12 cellular contexts compared by ENCODE assay signal in the genomic region with DNA sequence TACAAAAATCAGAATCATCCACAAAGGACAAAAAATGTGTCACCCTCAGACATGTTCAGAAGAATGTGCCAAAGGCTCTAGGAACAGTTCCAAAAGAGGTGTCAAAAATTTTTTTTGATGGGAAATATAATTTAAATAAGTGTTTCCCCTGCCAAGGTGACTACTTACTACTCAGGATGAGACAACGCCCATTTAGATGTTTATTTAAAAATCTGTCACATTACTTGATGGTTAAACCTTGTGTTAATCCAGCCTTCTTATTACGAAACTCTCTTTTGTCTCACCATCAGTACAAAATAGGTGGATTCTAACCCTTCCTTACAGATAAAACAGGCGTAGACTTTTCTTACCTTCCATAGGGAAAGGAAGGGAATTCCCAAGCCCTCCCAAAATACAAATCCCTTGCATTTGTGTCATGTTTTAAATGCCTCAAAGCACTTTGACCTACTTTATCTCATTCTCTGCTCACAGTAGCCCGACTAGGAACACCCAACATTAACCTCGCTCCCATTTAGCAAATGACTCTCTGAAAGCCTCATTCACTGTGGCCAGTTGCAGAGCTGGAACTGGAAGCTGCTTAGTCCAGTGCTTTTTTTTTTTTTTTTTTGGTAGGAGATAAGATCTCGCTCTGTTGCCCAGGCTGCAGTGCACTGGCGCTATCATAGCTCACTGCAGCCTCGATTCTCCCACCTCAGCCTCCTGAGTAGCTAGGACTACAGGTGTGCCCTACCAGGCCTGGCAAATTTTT. TPM values are rescaled to one million over a fixed set of nuclear protein-coding genes. Genes with fewer than 3 reads are reported as not detected.
DNase-seq lines count a peak whose midpoint lies in the region; ATAC-seq, FAIRE-seq and TF ChIP-seq lines count a peak whose summit lies in the region.
"Had no signal": no experiment of that assay in that cellular context is flagged by ENCODE, and none has a peak within 500 bp of the region (broad histone marks: within the 10 kb centered on the region; RNA-seq: fewer than 3 reads in every experiment).

No MANE protein-coding gene starts in this region.

- H3K36me3 Mint-ChIP-seq in activated naive CD4-positive, alpha-beta T cell treated with anti-CD3 and anti-CD28 coated beads, Interleukin-2, amount 10 ng/mL, durations not matched to agents 7 days and 5 days: peaks cover 2% of the 10 kb centered on the region

- 36 to 56% (median 51%) methylated on average over 8 of the region's 8 CpGs for WGBS in heart left ventricle, 4 donors
- WGBS in H1 (ENCODE audit: extremely low coverage in 1 of 2, insufficient coverage in 1 of 2, insufficient read length in 1 of 2, insufficient replicate concordance in 2 of 2, low coverage in 1 of 2, low lambda C conversion rate in 2 of 2, missing lambda C conversion rate in 1 of 2), 2 experiments: 70% methylated on average over 7 of the region's 8 CpGs; no CpG with 5 or more reads in 1 of the 2 experiments
- WGBS in mesodermal cell (ENCODE audit: insufficient coverage in 2 of 2), 2 experiments: 43 to 69% methylated on average over 3 to 4 of the region's 8 CpGs

- H2AFZ ChIP-seq in H1 (ENCODE audit: low read length): 0 out of 2 replicates have a peak overlapping the region, but pooled peaks have one; percentile 29

- intact Hi-C loops in heart left ventricle (cut with DNase I): loop anchor here in 1 of 10 donors (5.0 kb wide), 1 partner anchor 40 kb away; no protein-coding TSS in a partner anchor
- intact Hi-C loops in cardiac septum (cut with DNase I): no loop called here
- intact Hi-C loops in vagina (cut with DNase I): no loop called here

- H3K18ac ChIP-seq in H1 (ENCODE audit: extremely low read depth, low read length): no peak overlapping the region

- no peak overlapping the region for H3K56ac ChIP-seq in H1 (replicated peaks; ENCODE audit: insufficient read length, low read depth, low read length)

- no peak overlapping the region for H4K8ac ChIP-seq in H1 (ENCODE audit: extremely low read depth, insufficient read depth, low read length)

- H3K23ac ChIP-seq in H1 (ENCODE audit: insufficient read length): no peak overlapping the region

- no peaks in the 10 kb centered on the region for H3K9me3 ChIP-seq in heart left ventricle
- no peaks in the 10 kb centered on the region for H3K9me3 ChIP-seq in H1 (ENCODE audit: insufficient read depth in 2 of 2, low read depth in 1 of 2, low read length in 1 of 2)
- H3K9me3 ChIP-seq in mesodermal cell (ENCODE audit: control insufficient read depth, low read length): no peaks in the 10 kb centered on the region
- H3K9me3 ChIP-seq in vagina: no peaks in the 10 kb centered on the region
- H3K9me3 ChIP-seq: ascending aorta had no signal

- no peaks in the 10 kb centered on the region for H3K9me3 Mint-ChIP-seq in activated naive CD4-positive, alpha-beta T cell treated with anti-CD3 and anti-CD28 coated beads, Interleukin-2, amount 10 ng/mL, durations not matched to agents 7 days and 5 days

- no peak overlapping the region for H3K4me3 ChIP-seq in heart left ventricle
- H3K4me3 ChIP-seq in H1 (ENCODE audit: extremely low read depth in 1 of 4, insufficient read depth in 2 of 4, low read depth in 3 of 4, low read length in 4 of 4): peak overlapping the region in 1 of 4 experiments; percentile 4; a peak in 1 of 8 replicates
- H3K4me3 ChIP-seq in mesodermal cell (ENCODE audit: extremely low read depth, insufficient read depth, low read length, poor library complexity, severe bottlenecking): no peak overlapping the region
- no peak overlapping the region for H3K4me3 ChIP-seq in vagina
- H3K4me3 ChIP-seq: ascending aorta had no signal

- no peak overlapping the region; the same call in 1 of the 2 replicates for H2BK20ac ChIP-seq in H1 (ENCODE audit: low read length)

- DNase-seq in heart left ventricle (no peak), cardiac septum (ENCODE audit: low spot score) (no peak), H1 (ENCODE audit: low read depth in 1 of 2, low spot score in 2 of 2) (no peak), vagina (ENCODE audit: extremely low spot score in 2 of 2) (no peak), kidney glomerular epithelial cell (lab: John Stamatoyannopoulos, UW) (no peak)
- DNase-seq in activated naive CD4-positive, alpha-beta T cell treated with anti-CD3 and anti-CD28 coated beads, Interleukin-2, amount 10 ng/mL, durations not matched to agents 7 days and 5 days: no peak
- DNase-seq: NCI-H2081; stimulated activated CD4-positive, alpha-beta T cell treated with anti-CD3 and anti-CD28 coated beads, Interleukin-4, amount 100 ng/mL, for 4 hours had no signal

- no peak overlapping the region for H4K91ac ChIP-seq in H1 (replicated peaks; ENCODE audit: insufficient read length, low read length)

- peak overlapping the region in 8 of 12 donors; percentile 16 to 65 (median 36) for H3K27ac ChIP-seq in heart left ventricle
- peak overlapping the region; percentile 18; the same call in 1 of the 2 replicates for H3K27ac ChIP-seq in H1 (ENCODE audit: low read depth, low read length)
- H3K27ac ChIP-seq in mesodermal cell (ENCODE audit: low read depth, low read length, severe bottlenecking): peak overlapping the region; percentile 67
- H3K27ac ChIP-seq in vagina: peak overlapping the region; percentile 46
- H3K27ac ChIP-seq: ascending aorta had no signal

- H3K27me3 Mint-ChIP-seq in activated naive CD4-positive, alpha-beta T cell treated with anti-CD3 and anti-CD28 coated beads, Interleukin-2, amount 10 ng/mL, durations not matched to agents 7 days and 5 days: peaks cover 44% of the 10 kb centered on the region

- H3K36me3 ChIP-seq in heart left ventricle (no peaks in the 10 kb centered on the region), H1 (ENCODE audit: control insufficient read depth in 2 of 4, insufficient read depth in 4 of 4, low read length in 3 of 4) (no peaks in the 10 kb centered on the region), mesodermal cell (ENCODE audit: control insufficient read depth, insufficient read depth, low read length) (no peaks in the 10 kb centered on the region), vagina (no peaks in the 10 kb centered on the region)
- H3K36me3 ChIP-seq: ascending aorta had no signal

- H3K4me1 Mint-ChIP-seq in activated naive CD4-positive, alpha-beta T cell treated with anti-CD3 and anti-CD28 coated beads, Interleukin-2, amount 10 ng/mL, durations not matched to agents 7 days and 5 days: peaks cover 6% of the 10 kb centered on the region

- TF ChIP-seq POLR2A in heart left ventricle (IDR thresholded peaks at IDR 0.05): no peak
- no peak for TF ChIP-seq POLR2A in H1 (IDR thresholded peaks at IDR 0.05; ENCODE audit: control extremely low read depth in 1 of 2, low read depth in 2 of 2, low read length in 2 of 2)
- TF ChIP-seq POLR2A in vagina (IDR thresholded peaks at IDR 0.05): no peak

- H3K27ac Mint-ChIP-seq in activated naive CD4-positive, alpha-beta T cell treated with anti-CD3 and anti-CD28 coated beads, Interleukin-2, amount 10 ng/mL, durations not matched to agents 7 days and 5 days: no peak overlapping the region

- POLR2A ChIA-PET in H1 (lab: Charles Lee; ENCODE audit: partially characterized antibody): interaction anchor here (1.0 to 1.3 kb wide), 2 partner anchors 17 to 124 kb away, joined by 3 to 4 read pairs; no protein-coding TSS in a partner anchor

- H4K5ac ChIP-seq in H1 (ENCODE audit: insufficient read length, low read depth, low read length): no peak overlapping the region

- no peaks in the 10 kb centered on the region for H3K23me2 ChIP-seq in H1 (ENCODE audit: low read depth, low read length)

- H4K20me1 ChIP-seq in H1 (replicated peaks in 1 of 2; ENCODE audit: control insufficient read depth in 1 of 2, insufficient read depth in 2 of 2, low read length in 2 of 2): no peaks in the 10 kb centered on the region

- H3K4me3 Mint-ChIP-seq in activated naive CD4-positive, alpha-beta T cell treated with anti-CD3 and anti-CD28 coated beads, Interleukin-2, amount 10 ng/mL, durations not matched to agents 7 days and 5 days: no peak overlapping the region

- no peak for TF ChIP-seq RAD21 in H1 (IDR thresholded peaks at IDR 0.05 in 1 of 2, conservative IDR thresholded peaks at IDR 0.05 in 1 of 2; ENCODE audit: low read depth in 2 of 2, low read length in 2 of 2)

- no peak overlapping the region; a peak in 2 of 7 replicates for H3K9ac ChIP-seq in H1 (replicated peaks in 1 of 4; ENCODE audit: extremely low read depth in 1 of 4, low read depth in 3 of 4, low read length in 3 of 4)

- no peak overlapping the region for H3K14ac ChIP-seq in H1 (ENCODE audit: insufficient read length)

- TF ChIP-seq EP300 in H1 (IDR thresholded peaks at IDR 0.05; ENCODE audit: borderline replicate concordance in 1 of 2, low read depth in 2 of 2, low read length in 2 of 2): no peak

- no peak for FAIRE-seq in H1 (lab: Jason Lieb, UNC)
- FAIRE-seq: G401.6 had no signal

- H2AK5ac ChIP-seq in H1 (ENCODE audit: low read depth, low read length): no peak overlapping the region

- H2BK5ac ChIP-seq in H1 (ENCODE audit: low read depth, low read length): no peak overlapping the region; the same call in 1 of the 2 replicates

- CTCF ChIA-PET in H1 (lab: Charles Lee; ENCODE audit: partially characterized antibody): interaction anchor here (0.6 to 1.4 kb wide), 7 partner anchors 12 to 155 kb away, joined by 3 to 5 read pairs (median 3); no protein-coding TSS in a partner anchor
- CTCF ChIA-PET in activated naive CD4-positive, alpha-beta T cell treated with anti-CD3 and anti-CD28 coated beads, Interleukin-2, amount 10 ng/mL, durations not matched to agents 7 days and 5 days (lab: Charles Lee): interaction anchor here (1.2 to 1.5 kb wide), 2 partner anchors 38 to 136 kb away, joined by 3 to 4 read pairs; no protein-coding TSS in a partner anchor

- H3K79me1 ChIP-seq in H1 (ENCODE audit: low read depth, low read length): no peaks in the 10 kb centered on the region

- H2BK120ac ChIP-seq in H1 (replicated peaks; ENCODE audit: low read depth, low read length): no peak overlapping the region

- H3K4me1 ChIP-seq in heart left ventricle (peaks cover 0 to 42% (median 21%) of the 10 kb centered on the region in 12 donors), H1 (replicated peaks in 1 of 4; ENCODE audit: control insufficient read depth in 3 of 4, insufficient read depth in 4 of 4, low read length in 3 of 4) (peaks cover 4 to 14% (median 7%) of the 10 kb centered on the region in 4 experiments; a peak in 5 of 7 replicates), mesodermal cell (ENCODE audit: control insufficient read depth, insufficient read depth, low read length, poor library complexity, severe bottlenecking) (peaks cover 42% of the 10 kb centered on the region), vagina (peaks cover 31% of the 10 kb centered on the region)

- H3K4ac ChIP-seq in H1 (replicated peaks; ENCODE audit: insufficient read length, low read depth, low read length): peak overlapping the region; percentile 8

- H3K27me3 ChIP-seq in heart left ventricle (no peaks in the 10 kb centered on the region), H1 (replicated peaks in 1 of 4; ENCODE audit: control insufficient read depth in 3 of 4, extremely low read depth in 1 of 4, insufficient read depth in 3 of 4, low read length in 3 of 4) (no peaks in the 10 kb centered on the region), vagina (no peaks in the 10 kb centered on the region)
- H3K27me3 ChIP-seq: ascending aorta had no signal

- no peaks in the 10 kb centered on the region for H3K79me2 ChIP-seq in H1 (ENCODE audit: control insufficient read depth in 1 of 2, insufficient read depth in 2 of 2, low read length in 2 of 2)

- H2BK12ac ChIP-seq in H1 (ENCODE audit: low read depth, low read length): no peak overlapping the region

- H2BK15ac ChIP-seq in H1 (ENCODE audit: low read length): no peak overlapping the region

- H3K4me2 ChIP-seq in H1 (ENCODE audit: insufficient read depth in 1 of 2, low read depth in 2 of 2, low read length in 2 of 2): no peak overlapping the region

- no peak for TF ChIP-seq CTCF in heart left ventricle (IDR thresholded peaks at IDR 0.05)
- no peak for TF ChIP-seq CTCF in H1 (IDR thresholded peaks at IDR 0.05; ENCODE audit: control extremely low read depth in 1 of 3, insufficient read depth in 1 of 3, low read depth in 1 of 3, low read length in 3 of 3)
- TF ChIP-seq CTCF in vagina (IDR thresholded peaks at IDR 0.05): no peak

- ATAC-seq in heart left ventricle (peak; percentile 25 to 54 (median 36)), GM18519 (IDR thresholded peaks at IDR 0.05; ENCODE audit: low FRiP score, unreplicated experiment) (no peak)

RNA-seq across cellular contexts. Expression of a gene that starts 5.8 kb away (rescaled TPM):
- total RNA-seq in heart left ventricle: 10 to 100 TPM; 19.0 to 39.2 (median 24.4) TPM
- polyA plus RNA-seq in heart left ventricle: 10 to 100 TPM in 1 of 2 donors, 1 to 10 TPM in 1; 7.3 to 21.6 TPM
- total RNA-seq in cardiac septum: 19.0 TPM
- 55.5 and 58.7 TPM in 2 replicates for total RNA-seq in H1 (2021; fragmentation: NEBNext Ultra II Directional; extraction: Animal tissue kit (Norgen Biotek cat#: 25700))
- polyA plus RNA-seq in H1 (2011; rRNA removed): 16.2 and 29.2 TPM in 2 replicates
- 28.3 TPM for polyA plus RNA-seq in H1 (2011; cell fraction: cytosol; rRNA removed)
- polyA plus RNA-seq in H1 (2011; cell fraction: nucleus; rRNA removed): 12.9 TPM
- 17.2 to 33.1 TPM (median 21.4 TPM) in 4 replicates for polyA plus RNA-seq in H1 (2012, experiment 1 of 2)
- 2.4 TPM for polyA plus RNA-seq in H1 (2012, experiment 2 of 2)
- polyA plus RNA-seq in H1 (2013, experiment 1 of 2): 27.9 TPM
- polyA plus RNA-seq in H1 (2013, experiment 2 of 2): 25.8 TPM
- polyA minus RNA-seq in H1 (2011; rRNA and poly(A)+ RNA removed): 51.9 and 68.1 TPM in 2 replicates
- 29.4 TPM for polyA minus RNA-seq in H1 (2011; cell fraction: cytosol; rRNA and poly(A)+ RNA removed)
- polyA minus RNA-seq in H1 (2011; cell fraction: nucleus; rRNA and poly(A)+ RNA removed): 47.4 TPM
- polyA plus RNA-seq in mesodermal cell (2013, experiment 1 of 2): 57.9 TPM
- polyA plus RNA-seq in mesodermal cell (2013, experiment 2 of 2): 58.8 TPM
- 41.7 TPM for total RNA-seq in vagina
